In the genomic region with DNA sequence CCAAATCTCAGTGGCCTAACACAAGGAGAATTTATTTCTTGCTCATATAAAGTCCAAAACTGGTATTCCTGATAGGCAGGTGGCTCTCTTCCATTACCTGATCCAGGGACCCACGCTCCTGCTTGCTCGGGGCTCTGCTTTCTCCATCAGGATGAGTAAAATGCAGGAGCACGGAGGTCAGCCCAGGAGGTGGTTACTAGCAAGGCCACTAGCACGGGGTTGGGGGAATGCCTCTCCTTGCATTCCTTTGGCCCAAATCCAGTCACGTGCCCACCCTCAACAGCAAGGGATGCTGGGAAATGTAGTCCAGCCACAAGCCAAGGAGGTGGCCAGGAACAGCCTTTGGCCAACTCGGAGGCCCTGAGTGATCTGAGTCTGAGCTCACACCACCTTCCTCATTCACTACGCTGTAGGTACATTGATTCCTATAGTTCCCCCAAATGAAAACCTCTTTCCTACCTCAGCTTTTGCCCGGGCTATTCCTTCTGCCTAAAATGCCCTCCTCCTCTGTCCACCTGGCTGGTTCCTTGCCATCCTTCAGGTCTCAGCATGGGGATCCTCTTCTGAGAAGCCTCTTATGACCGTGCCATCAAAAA, we compare ENCODE assay signal across 8 cellular contexts. TPM values are rescaled to one million over a fixed set of nuclear protein-coding genes. Genes with fewer than 3 reads are reported as not detected.
DNase-seq lines count a peak whose midpoint lies in the region; ATAC-seq and TF ChIP-seq lines count a peak whose summit lies in the region.

No MANE protein-coding gene starts in this region.

- H3K4me3 ChIP-seq in HL-60 (replicated peaks; ENCODE audit: insufficient read depth, low read length) (no peak overlapping the region), heart left ventricle (peak overlapping the region in 1 of 12 donors; percentile 10)

- no peak for TF ChIP-seq POLR2A in heart left ventricle (IDR thresholded peaks at IDR 0.05)

- H3K27me3 Mint-ChIP-seq in activated T-helper 1 cell treated with anti-CD3 and anti-CD28 coated beads, Interleukin-12 subunit alpha, Interleukin-12 subunit beta, Interleukin-2, Interleukin-4 antibody, amounts not matched to agents 30 ng/mL and 10 ng/mL and 1 ng/mL, durations not matched to agents 14 hours and 24 hours and 36 hours (ENCODE audit: insufficient read depth): no peaks in the 10 kb centered on the region

- H3K9me3 Mint-ChIP-seq in activated T-helper 1 cell treated with anti-CD3 and anti-CD28 coated beads, Interleukin-12 subunit alpha, Interleukin-12 subunit beta, Interleukin-2, Interleukin-4 antibody, amounts not matched to agents 30 ng/mL and 10 ng/mL and 1 ng/mL, durations not matched to agents 14 hours and 24 hours and 36 hours: no peaks in the 10 kb centered on the region

- TF ChIP-seq CTCF in HL-60 (IDR thresholded peaks at IDR 0.05; ENCODE audit: insufficient read depth, low read length): no peak
- no peak for TF ChIP-seq CTCF in heart left ventricle (IDR thresholded peaks at IDR 0.05)
- TF ChIP-seq CTCF in GM13977 (IDR thresholded peaks at IDR 0.05; ENCODE audit: extremely low read depth, insufficient read depth, missing control alignments): no peak

- H3K27ac Mint-ChIP-seq in activated T-helper 1 cell treated with anti-CD3 and anti-CD28 coated beads, Interleukin-12 subunit alpha, Interleukin-12 subunit beta, Interleukin-2, Interleukin-4 antibody, amounts not matched to agents 30 ng/mL and 10 ng/mL and 1 ng/mL, durations not matched to agents 14 hours and 24 hours and 36 hours: no peak overlapping the region

- no peaks in the 10 kb centered on the region for H3K36me3 Mint-ChIP-seq in activated T-helper 1 cell treated with anti-CD3 and anti-CD28 coated beads, Interleukin-12 subunit alpha, Interleukin-12 subunit beta, Interleukin-2, Interleukin-4 antibody, amounts not matched to agents 30 ng/mL and 10 ng/mL and 1 ng/mL, durations not matched to agents 14 hours and 24 hours and 36 hours (ENCODE audit: low read depth)

- ATAC-seq in heart left ventricle (peak; percentile 50 to 79 (median 68)), sciatic nerve (peak; percentile 34)

- 34 to 38% (median 37%) methylated on average over 9 of the region's 9 CpGs for WGBS in heart left ventricle, 4 donors

- no peak overlapping the region for H3K27ac ChIP-seq in HL-60 (replicated peaks)
- no peak overlapping the region for H3K27ac ChIP-seq in heart left ventricle

- DNase-seq in DMS53 (lab: John Stamatoyannopoulos, UW): peak; percentile 85
- DNase-seq in HL-60 (ENCODE audit: low read depth in 1 of 2, low spot score in 1 of 2): peak; percentile 26 to 32
- peak; percentile 50 to 77 for DNase-seq in SW 1271 (lab: John Stamatoyannopoulos, UW)
- DNase-seq in heart left ventricle: peak; percentile 42 to 80 (median 65)
- no peak for DNase-seq in sciatic nerve (ENCODE audit: low spot score)
- DNase-seq in GM13977 (ENCODE audit: low spot score): no peak
- no peak for DNase-seq in DMS79 (lab: John Stamatoyannopoulos, UW)
- DNase-seq in activated T-helper 1 cell treated with anti-CD3 and anti-CD28 coated beads, Interleukin-12 subunit alpha, Interleukin-12 subunit beta, Interleukin-2, Interleukin-4 antibody, amounts not matched to agents 30 ng/mL and 10 ng/mL and 1 ng/mL, durations not matched to agents 14 hours and 24 hours and 36 hours (ENCODE audit: low spot score): no peak

- H3K4me1 ChIP-seq in heart left ventricle: peaks cover 0 to 23% (median 6%) of the 10 kb centered on the region in 12 donors

- intact Hi-C loops in heart left ventricle (cut with DNase I) (no loop called here), sciatic nerve (cut with DNase I) (no loop called here)
- intact Hi-C loops in activated T-helper 1 cell treated with anti-CD3 and anti-CD28 coated beads, Interleukin-12 subunit alpha, Interleukin-12 subunit beta, Interleukin-2, Interleukin-4 antibody, amounts not matched to agents 30 ng/mL and 10 ng/mL and 1 ng/mL, durations not matched to agents 14 hours and 24 hours and 36 hours (cut with micrococcal nuclease): no loop called here

- in situ Hi-C loops in GM13977 (cut with MboI; ENCODE audit: low pct_unique_long_range_greater_than_20kb, low sequenced_read_pairs, unreplicated experiment): no loop called here

- no peaks in the 10 kb centered on the region for H3K36me3 ChIP-seq in heart left ventricle

- H3K4me1 Mint-ChIP-seq in activated T-helper 1 cell treated with anti-CD3 and anti-CD28 coated beads, Interleukin-12 subunit alpha, Interleukin-12 subunit beta, Interleukin-2, Interleukin-4 antibody, amounts not matched to agents 30 ng/mL and 10 ng/mL and 1 ng/mL, durations not matched to agents 14 hours and 24 hours and 36 hours (ENCODE audit: low read depth): peaks cover 4% of the 10 kb centered on the region

- H3K4me3 Mint-ChIP-seq in activated T-helper 1 cell treated with anti-CD3 and anti-CD28 coated beads, Interleukin-12 subunit alpha, Interleukin-12 subunit beta, Interleukin-2, Interleukin-4 antibody, amounts not matched to agents 30 ng/mL and 10 ng/mL and 1 ng/mL, durations not matched to agents 14 hours and 24 hours and 36 hours: no peak overlapping the region

- peaks cover 2% of the 10 kb centered on the region for H3K27me3 ChIP-seq in HL-60 (ENCODE audit: insufficient read depth, poor library complexity, severe bottlenecking)
- H3K27me3 ChIP-seq in heart left ventricle: no peaks in the 10 kb centered on the region

- no peaks in the 10 kb centered on the region for H3K9me3 ChIP-seq in heart left ventricle

RNA-seq across cellular contexts. Expression of gene HAPSTR1, which starts 38.3 kb away (rescaled TPM):
- total RNA-seq in heart left ventricle: 10 to 100 TPM; 48.9 to 78.4 (median 62.5) TPM
- polyA plus RNA-seq in heart left ventricle: 10 to 100 TPM; 13.3 to 28.9 TPM
- 54.4 TPM for total RNA-seq in sciatic nerve
- 55.2 and 59.1 TPM in 2 replicates for total RNA-seq in activated T-helper 1 cell treated with anti-CD3 and anti-CD28 coated beads, Interleukin-12 subunit alpha, Interleukin-12 subunit beta, Interleukin-2, Interleukin-4 antibody, amounts not matched to agents 30 ng/mL and 10 ng/mL and 1 ng/mL, durations not matched to agents 14 hours and 24 hours and 36 hours

Comparison
In these comparisons a context has a peak if more than half of its experiments do, and no peak if none do; other contexts are left out.
1. DNase-seq: peak in DMS53 (single experiment), HL-60 (2 of 2), SW 1271 (2 of 2) and heart left ventricle (5 of 5); none in sciatic nerve (single experiment), GM13977 (single experiment), DMS79 (single experiment) and activated T-helper 1 cell treated with anti-CD3 and anti-CD28 coated beads, Interleukin-12 subunit alpha, Interleukin-12 subunit beta, Interleukin-2, Interleukin-4 antibody, amounts not matched to agents 30 ng/mL and 10 ng/mL and 1 ng/mL, durations not matched to agents 14 hours and 24 hours and 36 hours (single experiment).